In the genomic region with DNA sequence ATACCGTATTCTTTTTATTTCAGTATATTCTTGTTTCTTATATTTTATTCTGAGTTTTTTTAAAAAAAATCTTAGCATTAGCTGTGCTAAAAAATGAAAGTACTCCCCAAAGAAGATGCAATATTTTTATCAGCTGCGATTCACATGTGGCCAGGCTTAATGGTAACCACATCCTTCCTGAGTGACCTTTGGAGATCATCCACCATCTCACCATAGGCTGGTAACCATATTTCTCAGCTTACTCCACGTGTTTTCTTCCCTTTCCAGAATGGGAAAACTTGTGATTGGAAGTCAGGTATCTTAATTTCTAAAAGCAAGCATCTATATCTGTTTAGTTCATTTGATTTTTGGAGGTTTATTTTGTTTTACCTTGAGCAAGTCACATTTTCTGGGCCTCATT, we compare ENCODE assay signal across 32 cellular contexts. TPM values are rescaled to one million over a fixed set of nuclear protein-coding genes. Genes with fewer than 3 reads are reported as not detected.
DNase-seq lines count a peak whose midpoint lies in the region; ATAC-seq, FAIRE-seq and TF ChIP-seq lines count a peak whose summit lies in the region.
"Had no signal": no experiment of that assay in that cellular context is flagged by ENCODE, and none has a peak within 500 bp of the region (broad histone marks: within the 10 kb centered on the region; RNA-seq: fewer than 3 reads in every experiment).

No MANE protein-coding gene starts in this region.

- H3K36me3 Mint-ChIP-seq in astrocyte (ENCODE audit: low read depth, unreplicated experiment) (no peaks in the 10 kb centered on the region), Calu3 (ENCODE audit: insufficient read depth, unreplicated experiment) (no peaks in the 10 kb centered on the region)
- H3K36me3 Mint-ChIP-seq: stimulated activated memory B cell treated with anti-CD40 and anti-IgM and Interleukin-4, amounts not matched to agents 10 μg/mL and 1 μg/mL and 100 μg/mL, for 72 hours had no signal

- CTCF ChIA-PET in Calu3 (lab: Charles Lee): no interaction called here

- H3K27me3 Mint-ChIP-seq in astrocyte (ENCODE audit: low read depth, unreplicated experiment) (no peaks in the 10 kb centered on the region), Calu3 (ENCODE audit: unreplicated experiment) (peaks cover 9% of the 10 kb centered on the region)
- H3K27me3 Mint-ChIP-seq: activated T-cell treated with anti-CD3 and anti-CD28 coated beads, Interleukin-2, amount 50 U/mL, for 24 hours; CD4-positive, alpha-beta T cell had no signal

- no peak for TF ChIP-seq EP300 in gastroesophageal sphincter (IDR thresholded peaks at IDR 0.05)

- H3K4me3 ChIP-seq in MM.1S (ENCODE audit: low read length): no peak overlapping the region
- H3K4me3 ChIP-seq in astrocyte (ENCODE audit: insufficient read depth, low read depth, low read length): no peak overlapping the region
- no peak overlapping the region for H3K4me3 ChIP-seq in kidney (ENCODE audit: low read length in 2 of 2)
- no peak overlapping the region for H3K4me3 ChIP-seq in gastroesophageal sphincter
- H3K4me3 ChIP-seq: dorsolateral prefrontal cortex, mucosa of descending colon, psoas muscle, skin epidermis, suprapubic skin, uterus had no signal

- FAIRE-seq in astrocyte (lab: Jason Lieb, UNC): no peak
- peak; percentile 33 for FAIRE-seq in kidney (lab: Jason Lieb, UNC)
- FAIRE-seq: GM12891, RCC 7860 had no signal

- H3K4me2 ChIP-seq in MM.1S (ENCODE audit: low read depth, low read length): no peak overlapping the region
- peak overlapping the region; percentile 18 for H3K4me2 ChIP-seq in astrocyte (ENCODE audit: low read length)

- intact Hi-C loops in kidney (cut with DNase I): no loop called here
- intact Hi-C loops in Calu3 (cut with micrococcal nuclease; ENCODE audit: unreplicated experiment): no loop called here

- peak; percentile 45 for DNase-seq in EL
- DNase-seq in MM.1S: peak; percentile 38
- peak; percentile 30 for DNase-seq in astrocyte (ENCODE audit: low read depth)
- DNase-seq in kidney: no peak
- DNase-seq in Calu3: no peak
- DNase-seq in C1 segment of cervical spinal cord (lab: John Stamatoyannopoulos, UW): no peak
- DNase-seq: activated CD8-positive, alpha-beta memory T cell treated with anti-CD3 and anti-CD28 coated beads for 24 hours; activated naive CD4-positive, alpha-beta T cell treated with Interleukin-2 at 50 U/mL for 16 hours; activated T-cell treated with anti-CD3 and anti-CD28 coated beads, Interleukin-2, amount 50 U/mL, for 24 hours; amygdala; CD4-positive, alpha-beta T cell; central memory CD4-positive, alpha-beta T cell; dorsolateral prefrontal cortex; foreskin keratinocyte; hippocampal formation; islet precursor cell; Karpas-422; mucosa of descending colon; NCI-H1092 treated with DMSO at 0.1 percent for 48 hours; NCI-H2081 treated with DMSO at 0.1 percent for 48 hours; psoas muscle; uterus had no signal

- ATAC-seq in gastroesophageal sphincter: no peak
- ATAC-seq in GM18502 (IDR thresholded peaks at IDR 0.05; ENCODE audit: poor library complexity, unreplicated experiment): no peak
- ATAC-seq: foreskin keratinocyte; mucosa of descending colon; psoas muscle; stimulated activated memory B cell treated with anti-CD40 and anti-IgM and Interleukin-4, amounts not matched to agents 10 μg/mL and 1 μg/mL and 100 μg/mL, for 72 hours had no signal

- H2AFZ ChIP-seq in MM.1S (ENCODE audit: low read length) (no peak overlapping the region), astrocyte (ENCODE audit: low read depth, low read length) (no peak overlapping the region)

- WGBS in gastroesophageal sphincter (ENCODE audit: low coverage in 1 of 2), 2 donors: 69 to 77% methylated on average over 3 of the region's 3 CpGs

- H3K27ac Mint-ChIP-seq in astrocyte (ENCODE audit: unreplicated experiment): no peak overlapping the region
- no peak overlapping the region for H3K27ac Mint-ChIP-seq in Calu3 (ENCODE audit: unreplicated experiment)
- H3K27ac Mint-ChIP-seq: activated T-cell treated with anti-CD3 and anti-CD28 coated beads, Interleukin-2, amount 50 U/mL, for 24 hours; CD4-positive, alpha-beta T cell; stimulated activated memory B cell treated with anti-CD40 and anti-IgM and Interleukin-4, amounts not matched to agents 10 μg/mL and 1 μg/mL and 100 μg/mL, for 72 hours had no signal

- no peak for TF ChIP-seq POLR2A in gastroesophageal sphincter (IDR thresholded peaks at IDR 0.05)

- H3K9me3 Mint-ChIP-seq in astrocyte (ENCODE audit: unreplicated experiment) (no peaks in the 10 kb centered on the region), Calu3 (ENCODE audit: low read depth, unreplicated experiment) (no peaks in the 10 kb centered on the region)
- H3K9me3 Mint-ChIP-seq: activated T-cell treated with anti-CD3 and anti-CD28 coated beads, Interleukin-2, amount 50 U/mL, for 24 hours; CD4-positive, alpha-beta T cell; stimulated activated memory B cell treated with anti-CD40 and anti-IgM and Interleukin-4, amounts not matched to agents 10 μg/mL and 1 μg/mL and 100 μg/mL, for 72 hours had no signal

- H4K20me1 ChIP-seq in MM.1S (ENCODE audit: insufficient read depth, low read length) (no peaks in the 10 kb centered on the region), astrocyte (ENCODE audit: insufficient read depth, low read length) (no peaks in the 10 kb centered on the region)

- H3K9ac ChIP-seq in MM.1S (ENCODE audit: low read length) (no peak overlapping the region), astrocyte (ENCODE audit: low read length) (no peak overlapping the region), kidney (ENCODE audit: low read length in 2 of 2) (no peak overlapping the region)

- H3F3A ChIP-seq in MM.1S (ENCODE audit: insufficient read depth, low read length): no peaks in the 10 kb centered on the region

- TF ChIP-seq CTCF in MM.1S (IDR thresholded peaks at IDR 0.05; ENCODE audit: low read length) (no peak), astrocyte (IDR thresholded peaks at IDR 0.05; ENCODE audit: insufficient read depth, low read depth, low read length) (no peak), kidney (IDR thresholded peaks at IDR 0.05; ENCODE audit: borderline replicate concordance, extremely low read depth, insufficient read depth) (no peak), gastroesophageal sphincter (IDR thresholded peaks at IDR 0.05) (no peak), Calu3 (IDR thresholded peaks at IDR 0.05; ENCODE audit: unreplicated experiment) (no peak)

- H3K36me3 ChIP-seq in MM.1S (replicated peaks; ENCODE audit: insufficient read depth, low read length) (no peaks in the 10 kb centered on the region), astrocyte (ENCODE audit: insufficient read depth, low read length) (no peaks in the 10 kb centered on the region), kidney (ENCODE audit: control insufficient read depth in 1 of 2, insufficient read depth in 2 of 2, low read length in 2 of 2) (no peaks in the 10 kb centered on the region), gastroesophageal sphincter (no peaks in the 10 kb centered on the region)
- H3K36me3 ChIP-seq: neutrophil, suprapubic skin, uterus had no signal

- H3K4me3 Mint-ChIP-seq in astrocyte (ENCODE audit: unreplicated experiment) (no peak overlapping the region), Calu3 (ENCODE audit: low read depth, unreplicated experiment) (no peak overlapping the region)
- H3K4me3 Mint-ChIP-seq: activated T-cell treated with anti-CD3 and anti-CD28 coated beads, Interleukin-2, amount 50 U/mL, for 24 hours; CD4-positive, alpha-beta T cell; stimulated activated memory B cell treated with anti-CD40 and anti-IgM and Interleukin-4, amounts not matched to agents 10 μg/mL and 1 μg/mL and 100 μg/mL, for 72 hours had no signal

- no TSS peak for BruUV-seq in Calu3 (replicated peaks; lab: Mats Ljungman, UMichigan)

- no peaks in the 10 kb centered on the region for H3K79me2 ChIP-seq in MM.1S (ENCODE audit: low read length)
- H3K79me2 ChIP-seq in astrocyte (ENCODE audit: insufficient read depth, low read length): no peaks in the 10 kb centered on the region

- no peaks in the 10 kb centered on the region for H3K9me2 ChIP-seq in MM.1S (replicated peaks; ENCODE audit: insufficient read depth, low read length)

- no peaks in the 10 kb centered on the region for H3K27me3 ChIP-seq in MM.1S (replicated peaks; ENCODE audit: insufficient read depth, low read length)
- H3K27me3 ChIP-seq in astrocyte (ENCODE audit: insufficient read depth, low read length): no peaks in the 10 kb centered on the region
- peaks cover 6% of the 10 kb centered on the region for H3K27me3 ChIP-seq in gastroesophageal sphincter
- H3K27me3 ChIP-seq: suprapubic skin, uterus had no signal

- H3K27ac ChIP-seq in MM.1S (ENCODE audit: low read length): no peak overlapping the region
- no peak overlapping the region for H3K27ac ChIP-seq in astrocyte (ENCODE audit: low read depth, low read length)
- no peak overlapping the region for H3K27ac ChIP-seq in kidney (ENCODE audit: low read depth in 2 of 2, low read length in 2 of 2)
- no peak overlapping the region for H3K27ac ChIP-seq in gastroesophageal sphincter
- H3K27ac ChIP-seq: dorsolateral prefrontal cortex, foreskin keratinocyte, neutrophil, psoas muscle, skin epidermis, suprapubic skin, uterus had no signal

- H3K4me1 ChIP-seq in MM.1S (ENCODE audit: low read length) (peaks cover 5% of the 10 kb centered on the region; the same call in 1 of the 2 replicates), astrocyte (ENCODE audit: insufficient read depth, low read length) (no peaks in the 10 kb centered on the region), kidney (ENCODE audit: control insufficient read depth in 1 of 2, insufficient read depth in 1 of 2, low read depth in 1 of 2, low read length in 2 of 2) (no peaks in the 10 kb centered on the region), gastroesophageal sphincter (no peaks in the 10 kb centered on the region)
- H3K4me1 ChIP-seq: foreskin keratinocyte, psoas muscle, suprapubic skin, uterus had no signal

- peaks cover 3% of the 10 kb centered on the region for H3K4me1 Mint-ChIP-seq in astrocyte (ENCODE audit: low read depth, unreplicated experiment)
- no peaks in the 10 kb centered on the region for H3K4me1 Mint-ChIP-seq in Calu3 (ENCODE audit: low read depth, unreplicated experiment)
- H3K4me1 Mint-ChIP-seq: stimulated activated memory B cell treated with anti-CD40 and anti-IgM and Interleukin-4, amounts not matched to agents 10 μg/mL and 1 μg/mL and 100 μg/mL, for 72 hours had no signal

- H3K9me3 ChIP-seq in MM.1S (replicated peaks; ENCODE audit: insufficient read depth, low read length) (no peaks in the 10 kb centered on the region), astrocyte (ENCODE audit: insufficient read depth, low read depth, low read length) (no peaks in the 10 kb centered on the region), kidney (ENCODE audit: control insufficient read depth in 1 of 2, low read length in 2 of 2) (no peaks in the 10 kb centered on the region), gastroesophageal sphincter (no peaks in the 10 kb centered on the region)
- H3K9me3 ChIP-seq: mucosa of descending colon, neutrophil, psoas muscle, suprapubic skin, uterus had no signal

RNA-seq across cellular contexts. Expression of a gene that starts 18.8 kb away (rescaled TPM):
- total RNA-seq in astrocyte (not detected in 2 replicates), kidney (not detected), gastroesophageal sphincter (not detected), Calu3 (2022) (not detected in 2 replicates)
- polyA plus RNA-seq in kidney (ENCODE audit: insufficient read depth, low read depth, low replicate concordance): not detected
- total RNA-seq: CD4-positive, alpha-beta T cell; dorsolateral prefrontal cortex; mucosa of descending colon; NCI-H460; psoas muscle; uterus had no signal
- polyA plus RNA-seq: AG04450, psoas muscle had no signal

RNA-seq across cellular contexts. Expression of a gene that starts 23.9 kb away (rescaled TPM):
- total RNA-seq in astrocyte (not detected in 2 replicates), kidney (0.41 TPM), gastroesophageal sphincter (under 1 TPM in 1 of 4 donors, not detected in 3; 0.94 TPM), Calu3 (2022) (not detected in 2 replicates)
- not detected for polyA plus RNA-seq in kidney (ENCODE audit: insufficient read depth, low read depth, low replicate concordance)
- total RNA-seq: CD4-positive, alpha-beta T cell; foreskin keratinocyte; mucosa of descending colon; NCI-H460; psoas muscle; uterus had no signal
- polyA plus RNA-seq: AG04450, foreskin keratinocyte, psoas muscle had no signal

Comparison
In these comparisons a context has a peak if more than half of its experiments do, and no peak if none do; other contexts are left out.
1. DNase-seq: peak in EL (single experiment), MM.1S (single experiment) and astrocyte (single experiment); none in kidney (single experiment), Calu3 (single experiment) and C1 segment of cervical spinal cord (0 of 14).